Comparison of ENCODE assay signal across 8 cellular contexts in genomic region chr19:11482384-11483050, GRCh38. TPM values are rescaled to one million over a fixed set of nuclear protein-coding genes. Genes with fewer than 3 reads are reported as not detected.
DNase-seq lines count a peak whose midpoint lies in the region; ATAC-seq and TF ChIP-seq lines count a peak whose summit lies in the region.

No MANE protein-coding gene starts in this region.

- H3K4me1 ChIP-seq in BE2C = peaks cover 3% of the 10 kb centered on the region
- peaks cover 14 to 25% (median 17%) of the 10 kb centered on the region in 4 donors for H3K4me1 ChIP-seq in liver (ENCODE audit: control insufficient read depth in 4 of 4, insufficient read depth in 4 of 4, low read length in 3 of 4)

- no peak overlapping the region for H3K9ac ChIP-seq in liver (ENCODE audit: low read depth in 1 of 2, low read length in 2 of 2)

- no peaks in the 10 kb centered on the region for H3K9me3 ChIP-seq in BE2C
- H3K9me3 ChIP-seq in liver (ENCODE audit: control insufficient read depth in 4 of 4, low read length in 3 of 4) = no peaks in the 10 kb centered on the region

- WGBS in liver = 5% methylated on average over 58 of the region's 58 CpGs

- ATAC-seq in HG03521 (IDR thresholded peaks at IDR 0.05; ENCODE audit: unreplicated experiment) = peak; percentile 50

- H3K27me3 ChIP-seq in BE2C (peaks cover 9% of the 10 kb centered on the region), liver (ENCODE audit: control insufficient read depth in 4 of 4, insufficient read depth in 4 of 4, low read length in 3 of 4) (peaks cover 0 to 3% (median 0%) of the 10 kb centered on the region in 4 donors)

- TF ChIP-seq CTCF in BE2C (IDR thresholded peaks at IDR 0.05; ENCODE audit: low read depth, low read length) (peak; percentile 82), liver (IDR thresholded peaks at IDR 0.05; ENCODE audit: low read depth, low read length, missing input control) (peak; percentile 81)

- TF ChIP-seq RAD21 in liver (IDR thresholded peaks at IDR 0.05) = peak; percentile 71 to 81

- no peak overlapping the region for H3K27ac ChIP-seq in liver (ENCODE audit: low read depth in 1 of 2, low read length in 2 of 2)

- DNase-seq in BE2C (peak; percentile 94), GM19240 (ENCODE audit: insufficient read length, low spot score) (peak; percentile 97), NCI-H526 treated with DMSO at 0.1 percent for 48 hours (lab: John Stamatoyannopoulos, UW) (peak; percentile 25), dedifferentiated amniotic fluid mesenchymal stem cell (ENCODE audit: extremely low spot score) (peak; percentile 29)
- DNase-seq in activated CD4-positive, alpha-beta T cell treated with anti-CD3 and anti-CD28 coated beads, Interleukin-2, amount 50 U/mL, for 24 hours (ENCODE audit: low read depth in 1 of 2, low spot score in 1 of 2) = peak; percentile 73 to 76
- DNase-seq in stimulated activated CD4-positive, alpha-beta T cell treated with anti-CD3 and anti-CD28 coated beads, TNF-alpha, amount 100 ng/mL, for 1 hour (ENCODE audit: low read depth in 3 of 3, low spot score in 1 of 3) = peak; percentile 53 to 77 (median 57)

- H3K36me3 ChIP-seq in BE2C = peaks cover 6% of the 10 kb centered on the region; the same call in 1 of the 2 replicates
- peaks cover 0 to 5% (median 0%) of the 10 kb centered on the region in 4 donors for H3K36me3 ChIP-seq in liver (ENCODE audit: control insufficient read depth in 4 of 4, insufficient read depth in 3 of 4, low read depth in 1 of 4, low read length in 3 of 4)

- H3K4me3 ChIP-seq in BE2C (ENCODE audit: low read depth, low read length) (peak overlapping the region; percentile 43), liver (ENCODE audit: low read depth in 1 of 3, low read length in 3 of 3) (peak overlapping the region in 1 of 3 donors; percentile 27)

TF ChIP-seq in liver, 16 proteins besides CTCF, POLR2A, EP300 and RAD21:
- TF ChIP-seq NR2F2 (IDR thresholded peaks at IDR 0.05) = no peak
- no peak for TF ChIP-seq FOXA1 (IDR thresholded peaks at IDR 0.05)
- TF ChIP-seq ATF3 (IDR thresholded peaks at IDR 0.05) = no peak
- TF ChIP-seq, protein P1, sequence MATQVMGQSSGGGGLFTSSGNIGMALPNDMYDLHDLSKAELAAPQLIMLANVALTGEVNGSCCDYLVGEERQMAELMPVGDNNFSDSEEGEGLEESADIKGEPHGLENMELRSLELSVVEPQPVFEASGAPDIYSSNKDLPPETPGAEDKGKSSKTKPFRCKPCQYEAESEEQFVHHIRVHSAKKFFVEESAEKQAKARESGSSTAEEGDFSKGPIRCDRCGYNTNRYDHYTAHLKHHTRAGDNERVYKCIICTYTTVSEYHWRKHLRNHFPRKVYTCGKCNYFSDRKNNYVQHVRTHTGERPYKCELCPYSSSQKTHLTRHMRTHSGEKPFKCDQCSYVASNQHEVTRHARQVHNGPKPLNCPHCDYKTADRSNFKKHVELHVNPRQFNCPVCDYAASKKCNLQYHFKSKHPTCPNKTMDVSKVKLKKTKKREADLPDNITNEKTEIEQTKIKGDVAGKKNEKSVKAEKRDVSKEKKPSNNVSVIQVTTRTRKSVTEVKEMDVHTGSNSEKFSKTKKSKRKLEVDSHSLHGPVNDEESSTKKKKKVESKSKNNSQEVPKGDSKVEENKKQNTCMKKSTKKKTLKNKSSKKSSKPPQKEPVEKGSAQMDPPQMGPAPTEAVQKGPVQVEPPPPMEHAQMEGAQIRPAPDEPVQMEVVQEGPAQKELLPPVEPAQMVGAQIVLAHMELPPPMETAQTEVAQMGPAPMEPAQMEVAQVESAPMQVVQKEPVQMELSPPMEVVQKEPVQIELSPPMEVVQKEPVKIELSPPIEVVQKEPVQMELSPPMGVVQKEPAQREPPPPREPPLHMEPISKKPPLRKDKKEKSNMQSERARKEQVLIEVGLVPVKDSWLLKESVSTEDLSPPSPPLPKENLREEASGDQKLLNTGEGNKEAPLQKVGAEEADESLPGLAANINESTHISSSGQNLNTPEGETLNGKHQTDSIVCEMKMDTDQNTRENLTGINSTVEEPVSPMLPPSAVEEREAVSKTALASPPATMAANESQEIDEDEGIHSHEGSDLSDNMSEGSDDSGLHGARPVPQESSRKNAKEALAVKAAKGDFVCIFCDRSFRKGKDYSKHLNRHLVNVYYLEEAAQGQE (IDR thresholded peaks at IDR 0.05) = no peak
- TF ChIP-seq YY1 (IDR thresholded peaks at IDR 0.05) = no peak
- no peak for TF ChIP-seq JUND (IDR thresholded peaks at IDR 0.05)
- TF ChIP-seq HNF4A (conservative IDR thresholded peaks at IDR 0.05) = no peak
- TF ChIP-seq RXRA (IDR thresholded peaks at IDR 0.05) = no peak

RNA-seq across cellular contexts. Expression of gene ELAVL3, which starts 1.7 kb away (rescaled TPM):
- 91.7 TPM for polyA plus RNA-seq in BE2C (2012; ENCODE audit: insufficient read depth, insufficient read length, low read depth)
- total RNA-seq in liver = not detected
- not detected for polyA plus RNA-seq in liver

RNA-seq across cellular contexts. Expression of gene ZNF653, which starts 23.1 kb away (rescaled TPM):
- 15.6 TPM for polyA plus RNA-seq in BE2C (2012; ENCODE audit: insufficient read depth, insufficient read length, low read depth)
- 1 to 10 TPM; 3.0 to 4.6 TPM for total RNA-seq in liver
- polyA plus RNA-seq in liver = 1 to 10 TPM; 1.3 to 3.3 TPM

RNA-seq across cellular contexts. Expression of gene ECSIT, which starts 46.4 kb away (rescaled TPM):
- polyA plus RNA-seq in BE2C (2012; ENCODE audit: insufficient read depth, insufficient read length, low read depth) = 291 TPM
- total RNA-seq in liver = 10 to 100 TPM; 20.5 to 34.9 TPM
- polyA plus RNA-seq in liver = 10 to 100 TPM; 27.2 to 37.4 TPM

RNA-seq across cellular contexts. Expression of gene PRKCSH, which starts 47.1 kb away (rescaled TPM):
- 490 TPM for polyA plus RNA-seq in BE2C (2012; ENCODE audit: insufficient read depth, insufficient read length, low read depth)
- 100 to 1,000 TPM in 1 of 2 donors, 10 to 100 TPM in 1; 53.0 to 104 TPM for total RNA-seq in liver
- polyA plus RNA-seq in liver = 100 to 1,000 TPM in 1 of 2 donors, 10 to 100 TPM in 1; 42.9 to 165 TPM

RNA-seq across cellular contexts. Expression of gene ODAD3, which starts 47.6 kb away (rescaled TPM):
- polyA plus RNA-seq in BE2C (2012; ENCODE audit: insufficient read depth, insufficient read length, low read depth) = 2.0 TPM
- total RNA-seq in liver = under 1 TPM in 1 of 2 donors, not detected in 1; 0.08 TPM
- polyA plus RNA-seq in liver = under 1 TPM; 0.21 to 0.46 TPM

Comparison
In these comparisons a context has a peak if more than half of its experiments do, and no peak if none do; other contexts are left out.
1. DNase-seq: peak in every context shown above with its lines; median percentile 97 in GM19240; 94 in BE2C; 74 in activated CD4-positive, alpha-beta T cell treated with anti-CD3 and anti-CD28 coated beads, Interleukin-2, amount 50 U/mL, for 24 hours; 57 in stimulated activated CD4-positive, alpha-beta T cell treated with anti-CD3 and anti-CD28 coated beads, TNF-alpha, amount 100 ng/mL, for 1 hour; 29 in dedifferentiated amniotic fluid mesenchymal stem cell; 25 in NCI-H526 treated with DMSO at 0.1 percent for 48 hours.